ENCODE assay signal across 23 cellular contexts in genomic region chrX:22889824-22890223, GRCh38.
A peak's percentile ranks its signal among the peaks of the same experiment; 100 is the strongest.
DNase-seq lines count a peak whose midpoint lies in the region; FAIRE-seq and TF ChIP-seq lines count a peak whose summit lies in the region.
"Had no signal": no experiment of that assay in that cellular context is flagged by ENCODE, and none has a peak within 500 bp of the region (broad histone marks: within the 10 kb centered on the region; RNA-seq: fewer than 3 reads in every experiment).

No MANE protein-coding gene starts in this region.

- H3K36me3 ChIP-seq in endothelial cell of umbilical vein (ENCODE audit: control insufficient read depth in 2 of 2, extremely low read depth in 1 of 2, insufficient read depth in 2 of 2, low read length in 2 of 2) (no peaks in the 10 kb centered on the region), PC-9 (ENCODE audit: low read depth) (no peaks in the 10 kb centered on the region), ovary (no peaks in the 10 kb centered on the region)
- H3K36me3 ChIP-seq: HAP-1, MG63 had no signal

- TF ChIP-seq CTCF in endothelial cell of umbilical vein (IDR thresholded peaks at IDR 0.05; ENCODE audit: extremely low read depth in 1 of 2, insufficient read depth in 1 of 2, low read depth in 1 of 2, low read length in 2 of 2) (no peak), PC-9 (conservative IDR thresholded peaks at IDR 0.05) (no peak), ovary (IDR thresholded peaks at IDR 0.05) (no peak)

- H3K27ac ChIP-seq in endothelial cell of umbilical vein (ENCODE audit: insufficient read depth, low read depth, low read length) (peak overlapping the region; percentile 15), PC-9 (no peak overlapping the region), ovary (no peak overlapping the region)
- H3K27ac ChIP-seq: RWPE1 had no signal

- H3K9me3 ChIP-seq in endothelial cell of umbilical vein (replicated peaks; ENCODE audit: control insufficient read depth, insufficient read depth, low read length) = no peaks in the 10 kb centered on the region
- H3K9me3 ChIP-seq in PC-9 (ENCODE audit: insufficient read depth, low read depth) = no peaks in the 10 kb centered on the region
- no peaks in the 10 kb centered on the region for H3K9me3 ChIP-seq in ovary
- H3K9me3 ChIP-seq: HAP-1, MG63 had no signal

- peak; percentile 71 for FAIRE-seq in endothelial cell of umbilical vein (lab: Jason Lieb, UNC)
- FAIRE-seq: G401.6, GM12878 had no signal

- CTCF ChIA-PET in endothelial cell of umbilical vein (lab: Charles Lee) = interaction anchor here (0.6 to 1.5 kb wide), 4 partner anchors 13 to 754 kb away, joined by 3 read pairs; no protein-coding TSS in a partner anchor
- CTCF ChIA-PET in PC-9 (lab: Charles Lee) = no interaction called here

- peaks cover 13% of the 10 kb centered on the region for H3K4me1 ChIP-seq in endothelial cell of umbilical vein (ENCODE audit: control insufficient read depth, extremely low read depth, insufficient read depth, low read length)
- no peaks in the 10 kb centered on the region for H3K4me1 ChIP-seq in PC-9 (replicated peaks; ENCODE audit: insufficient read depth)
- no peaks in the 10 kb centered on the region for H3K4me1 ChIP-seq in ovary (ENCODE audit: insufficient read depth)
- H3K4me1 ChIP-seq: HAP-1 had no signal

- H4K20me1 ChIP-seq in endothelial cell of umbilical vein (replicated peaks; ENCODE audit: control insufficient read depth, extremely low read depth, insufficient read depth, low read length) (no peaks in the 10 kb centered on the region), PC-9 (ENCODE audit: insufficient read depth) (no peaks in the 10 kb centered on the region)

- H3K27me3 ChIP-seq in endothelial cell of umbilical vein (ENCODE audit: control insufficient read depth in 2 of 2, insufficient read depth in 2 of 2, low read length in 2 of 2) = no peaks in the 10 kb centered on the region
- no peaks in the 10 kb centered on the region for H3K27me3 ChIP-seq in PC-9 (ENCODE audit: insufficient read depth, low read depth)
- H3K27me3 ChIP-seq in ovary = no peaks in the 10 kb centered on the region
- H3K27me3 ChIP-seq: MG63 had no signal

- H3K4me3 ChIP-seq in endothelial cell of umbilical vein (replicated peaks in 1 of 3; ENCODE audit: insufficient read depth in 1 of 3, low read depth in 1 of 3, low read length in 3 of 3) (peak overlapping the region in 1 of 3 experiments; percentile 11), PC-9 (no peak overlapping the region), ovary (no peak overlapping the region)
- H3K4me3 ChIP-seq: GM12878, HAP-1, MG63 had no signal

- H3K9ac ChIP-seq in endothelial cell of umbilical vein (replicated peaks; ENCODE audit: extremely low read depth, insufficient read depth, low read length) = no peak overlapping the region

- H3F3A ChIP-seq in PC-9 (ENCODE audit: insufficient read depth, low read depth) = no peaks in the 10 kb centered on the region

- no peak for TF ChIP-seq POLR2A in endothelial cell of umbilical vein (IDR thresholded peaks at IDR 0.05; ENCODE audit: low read depth, low read length)
- TF ChIP-seq POLR2A in ovary (IDR thresholded peaks at IDR 0.05) = no peak

- BruUV-seq in endothelial cell of umbilical vein (replicated peaks; lab: Mats Ljungman, UMichigan) = no TSS peak
- no TSS peak for BruUV-seq in PC-9 (replicated peaks; lab: Mats Ljungman, UMichigan)

- intact Hi-C loops in endothelial cell of umbilical vein (cut with micrococcal nuclease) (loop anchor here (5.0 kb wide), 2 partner anchors 62 to 753 kb away; no protein-coding TSS in a partner anchor), PC-9 (cut with micrococcal nuclease; ENCODE audit: unreplicated experiment) (no loop called here), ovary (cut with DNase I) (no loop called here)

- dilution Hi-C loops in endothelial cell of umbilical vein (cut with MboI; ENCODE audit: extremely low pct_ligation_motif_present, low sequenced_read_pairs) = no loop called here

- H2AFZ ChIP-seq in endothelial cell of umbilical vein (ENCODE audit: low read depth, low read length) = no peak overlapping the region
- no peak overlapping the region for H2AFZ ChIP-seq in PC-9

- TF ChIP-seq EP300 in ovary (IDR thresholded peaks at IDR 0.05) = no peak

- no peaks in the 10 kb centered on the region for H3K9me1 ChIP-seq in endothelial cell of umbilical vein (replicated peaks; ENCODE audit: control insufficient read depth, extremely low read depth, insufficient read depth, low read length)

- H3K4me2 ChIP-seq in endothelial cell of umbilical vein (ENCODE audit: insufficient read depth, low read length) (peak overlapping the region; percentile 35), PC-9 (no peak overlapping the region)

- POLR2A ChIA-PET in endothelial cell of umbilical vein (lab: Charles Lee) (no interaction called here), PC-9 (lab: Charles Lee; ENCODE audit: unreplicated experiment) (no interaction called here)

- H3K9me2 ChIP-seq in PC-9 (ENCODE audit: insufficient read depth) = no peaks in the 10 kb centered on the region

- no peaks in the 10 kb centered on the region for H3K79me2 ChIP-seq in endothelial cell of umbilical vein (ENCODE audit: control insufficient read depth, insufficient read depth, low read length)
- H3K79me2 ChIP-seq in PC-9 (ENCODE audit: low read depth) = no peaks in the 10 kb centered on the region

- 49 to 68% (median 55%) methylated on average over 3 of the region's 3 CpGs for WGBS in ovary, 3 donors

- DNase-seq in DMS53 (lab: John Stamatoyannopoulos, UW) (peak; percentile 21), DMS53 treated with DMSO at 0.1 percent for 48 hours (lab: John Stamatoyannopoulos, UW; ENCODE audit: unreplicated experiment) (no peak), NCI-H748 treated with DMSO at 0.1 percent for 48 hours (lab: John Stamatoyannopoulos, UW) (peak; percentile 71), endothelial cell of umbilical vein (ENCODE audit: low read depth, low spot score) (peak; percentile 50), NCI-H2171 treated with DMSO at 0.1 percent for 48 hours (lab: John Stamatoyannopoulos, UW) (no peak), PC-9 (no peak), ovary (no peak)
- DNase-seq: 8988T, Calu3, GOT3, HFFc6, IMR-90, KG1, MG63, NCI-H1694 treated with DMSO at 0.1 percent for 48 hours, NCI-H226, NCI-H510A, SHP77, SW 1271 had no signal

TF ChIP-seq in endothelial cell of umbilical vein, 7 proteins besides CTCF, POLR2A, EP300 and RAD21:
- TF ChIP-seq GATA2 (IDR thresholded peaks at IDR 0.05; ENCODE audit: insufficient read depth, insufficient read length, low read depth, low read length) (peak; percentile 55), JUN (IDR thresholded peaks at IDR 0.05; ENCODE audit: borderline replicate concordance, insufficient read depth, insufficient read length, low read depth) (no peak), FOS (IDR thresholded peaks at IDR 0.05; ENCODE audit: borderline replicate concordance, insufficient read depth, low read length) (no peak)

Comparison
In these comparisons a context has a peak if more than half of its experiments do, and no peak if none do; other contexts are left out.
1. DNase-seq: peak in DMS53 (single experiment), NCI-H748 treated with DMSO at 0.1 percent for 48 hours (single experiment) and endothelial cell of umbilical vein (single experiment); none in DMS53 treated with DMSO at 0.1 percent for 48 hours (single experiment), NCI-H2171 treated with DMSO at 0.1 percent for 48 hours (single experiment), PC-9 (0 of 2) and ovary (0 of 5).